1 cellular context compared by ENCODE assay signal in genomic region chr3:170037463-170038433, GRCh38.
A peak's percentile ranks its signal among the peaks of the same experiment; 100 is the strongest.
TF ChIP-seq lines count a peak whose summit lies in the region.

TSS of gene GPR160 (plus strand) at chr3:170037995. CDS start at chr3:170083973, 45,978 bp downstream.

TF ChIP-seq in K562, 482 proteins besides CTCF, POLR2A, EP300 and RAD21 (continued from another document and continues in another):
- no peak for TF ChIP-seq CREB3 (tag; conservative IDR thresholded peaks at IDR 0.05; ENCODE audit: low read depth)
- peak; percentile 81 for TF ChIP-seq VEZF1 (CRISPR knock-in tag; IDR thresholded peaks at IDR 0.05)
- no peak for TF ChIP-seq ZNF668 (CRISPR knock-in tag; IDR thresholded peaks at IDR 0.05)
- no peak for TF ChIP-seq RFX1 (IDR thresholded peaks at IDR 0.05)
- TF ChIP-seq SAFB (IDR thresholded peaks at IDR 0.05; ENCODE audit: borderline replicate concordance, low read depth, low read length), result no peak
- TF ChIP-seq WHSC1 (IDR thresholded peaks at IDR 0.05; ENCODE audit: low read length), result no peak
- TF ChIP-seq TGIF2 (CRISPR knock-in tag; IDR thresholded peaks at IDR 0.05), result no peak
- TF ChIP-seq SREBF1 (IDR thresholded peaks at IDR 0.05; ENCODE audit: borderline replicate concordance, low read depth, low read length), result no peak
- TF ChIP-seq ZNF609 (CRISPR knock-in tag; IDR thresholded peaks at IDR 0.05; ENCODE audit: borderline replicate concordance), result no peak
- no peak for TF ChIP-seq SLC30A9 (CRISPR knock-in tag; IDR thresholded peaks at IDR 0.05)
- no peak for TF ChIP-seq E2F8 (IDR thresholded peaks at IDR 0.05; ENCODE audit: low read depth, partially characterized antibody)
- no peak for TF ChIP-seq CHD1 (IDR thresholded peaks at IDR 0.05; ENCODE audit: low read length)
- no peak for TF ChIP-seq SOX6 (IDR thresholded peaks at IDR 0.05)
- no peak for TF ChIP-seq ZSCAN29 (IDR thresholded peaks at IDR 0.05)
- peak; percentile 75 for TF ChIP-seq RBFOX2 (IDR thresholded peaks at IDR 0.05; ENCODE audit: low read depth, low read length)
- TF ChIP-seq POU5F1 (IDR thresholded peaks at IDR 0.05; ENCODE audit: borderline replicate concordance, low read depth, low read length, partially characterized antibody), result no peak
- TF ChIP-seq ZBTB2 (IDR thresholded peaks at IDR 0.05), result no peak
- 0 out of 4 replicates have a peak, but pooled peaks of 1 of the 2 experiments have one; percentile 34 for TF ChIP-seq SRF (CRISPR knock-in tag; IDR thresholded peaks at IDR 0.05)
- peak; percentile 75; the same call in 1 of the 2 replicates for TF ChIP-seq ZBTB7A (IDR thresholded peaks at IDR 0.05; ENCODE audit: borderline replicate concordance, control insufficient read depth, low read depth, low read length)
- no peak for TF ChIP-seq MITF (IDR thresholded peaks at IDR 0.05)
- TF ChIP-seq ZNF274 (IDR thresholded peaks at IDR 0.05; ENCODE audit: borderline replicate concordance, low read depth, low read length), result no peak
- 0 out of 2 replicates have a peak, but pooled peaks have one; percentile 64 for TF ChIP-seq GATAD2B (IDR thresholded peaks at IDR 0.05; ENCODE audit: borderline replicate concordance)
- TF ChIP-seq E2F4 (CRISPR knock-in tag; IDR thresholded peaks at IDR 0.05; ENCODE audit: low read depth), result no peak
- no peak for TF ChIP-seq FIP1L1 (IDR thresholded peaks at IDR 0.05; ENCODE audit: low read depth, low read length, poor library complexity, severe bottlenecking)
- TF ChIP-seq CXXC5 (CRISPR knock-in tag; IDR thresholded peaks at IDR 0.05), result peak; percentile 73
- TF ChIP-seq KDM1A (IDR thresholded peaks at IDR 0.05), result peak in 1 of 2 experiments; percentile 62; a peak in 1 of 4 replicates
- TF ChIP-seq SNRNP70 (optimal IDR thresholded peaks at IDR 0.05; ENCODE audit: low read depth, low read length), result no peak
- no peak for TF ChIP-seq PRPF4 (IDR thresholded peaks at IDR 0.05; ENCODE audit: insufficient read depth, low read depth, low read length, poor library complexity, severe bottlenecking)
- no peak for TF ChIP-seq SMARCC2 (IDR thresholded peaks at IDR 0.05; ENCODE audit: low read depth)
- TF ChIP-seq MLX (CRISPR knock-in tag; conservative IDR thresholded peaks at IDR 0.05), result no peak
- TF ChIP-seq TEAD1 (CRISPR knock-in tag; IDR thresholded peaks at IDR 0.05), result 0 out of 4 replicates have a peak, but pooled peaks of 1 of the 2 experiments have one; percentile 8
- peak; percentile 81 for TF ChIP-seq POLR2G (IDR thresholded peaks at IDR 0.05; ENCODE audit: low read depth, low read length)
- no peak for TF ChIP-seq MAFF (IDR thresholded peaks at IDR 0.05; ENCODE audit: low read length)
- TF ChIP-seq ARID1B (IDR thresholded peaks at IDR 0.05), result peak; percentile 26; the same call in 1 of the 2 replicates
- no peak for TF ChIP-seq CREB1 (IDR thresholded peaks at IDR 0.05)
- TF ChIP-seq CREB1 (CRISPR knock-in tag; IDR thresholded peaks at IDR 0.05), result peak; percentile 41; the same call in 1 of the 2 replicates
- TF ChIP-seq PHF20 (IDR thresholded peaks at IDR 0.05; ENCODE audit: partially characterized antibody), result peak; percentile 43
- TF ChIP-seq ZKSCAN3 (CRISPR knock-in tag; IDR thresholded peaks at IDR 0.05), result no peak
- TF ChIP-seq ZNF253 (CRISPR knock-in tag; conservative IDR thresholded peaks at IDR 0.05), result no peak
- no peak for TF ChIP-seq POLR2AphosphoS5 (IDR thresholded peaks at IDR 0.05; ENCODE audit: control insufficient read depth, insufficient read depth, low read depth, low read length)
- no peak for TF ChIP-seq CHCHD3 (CRISPR knock-in tag; IDR thresholded peaks at IDR 0.05)
- no peak for TF ChIP-seq STAT5B (CRISPR knock-in tag; IDR thresholded peaks at IDR 0.05)
- no peak for TF ChIP-seq CREBBP (IDR thresholded peaks at IDR 0.05; ENCODE audit: low read depth, low read length)
- no peak for TF ChIP-seq ZZZ3 (IDR thresholded peaks at IDR 0.05)
- no peak for TF ChIP-seq BCL6 (CRISPR knock-in tag; IDR thresholded peaks at IDR 0.05)
- TF ChIP-seq ZNF449 (CRISPR knock-in tag; IDR thresholded peaks at IDR 0.05), result no peak
- TF ChIP-seq IFI16 (CRISPR knock-in tag; IDR thresholded peaks at IDR 0.05), result no peak
- no peak for TF ChIP-seq POLR2B (IDR thresholded peaks at IDR 0.05; ENCODE audit: low read depth, partially characterized antibody)
- TF ChIP-seq ZFP91 (CRISPR knock-in tag; IDR thresholded peaks at IDR 0.05), result no peak
- no peak for TF ChIP-seq GABPB2 (CRISPR knock-in tag; conservative IDR thresholded peaks at IDR 0.05)
- TF ChIP-seq ATF7 (IDR thresholded peaks at IDR 0.05), result peak; percentile 14; the same call in 1 of the 2 replicates
- TF ChIP-seq RBM15 (IDR thresholded peaks at IDR 0.05; ENCODE audit: insufficient read depth, low read length), result no peak
